14 cellular contexts compared by ENCODE assay signal in genomic region chr19:52722062-52723005, GRCh38. TPM values are rescaled to one million over a fixed set of nuclear protein-coding genes. Genes with fewer than 3 reads are reported as not detected.
DNase-seq lines count a peak whose midpoint lies in the region; TF ChIP-seq lines count a peak whose summit lies in the region.
"Had no signal": no experiment of that assay in that cellular context is flagged by ENCODE, and none has a peak within 500 bp of the region (broad histone marks: within the 10 kb centered on the region; RNA-seq: fewer than 3 reads in every experiment).

No MANE protein-coding gene starts in this region.

- H4K20me1 ChIP-seq in PC-9 (ENCODE audit: insufficient read depth) = no peaks in the 10 kb centered on the region

- TF ChIP-seq CTCF in PC-9 (conservative IDR thresholded peaks at IDR 0.05) (no peak), sigmoid colon (IDR thresholded peaks at IDR 0.05) (no peak)

- intact Hi-C loops in PC-9 (cut with micrococcal nuclease; ENCODE audit: unreplicated experiment) (no loop called here), sigmoid colon (cut with DNase I) (no loop called here)

- H3K79me2 ChIP-seq in PC-9 (ENCODE audit: low read depth) = no peaks in the 10 kb centered on the region

- H3K27me3 ChIP-seq in PC-9 (ENCODE audit: insufficient read depth, low read depth) (no peaks in the 10 kb centered on the region), sigmoid colon (no peaks in the 10 kb centered on the region)

- peaks cover 7% of the 10 kb centered on the region; the same call in 1 of the 2 replicates for H3F3A ChIP-seq in PC-9 (ENCODE audit: insufficient read depth, low read depth)

- no peak overlapping the region for H3K4me3 ChIP-seq in PC-9
- no peak overlapping the region for H3K4me3 ChIP-seq in sigmoid colon

- H3K9me3 ChIP-seq in PC-9 (ENCODE audit: insufficient read depth, low read depth) = peaks cover 13% of the 10 kb centered on the region; the same call in 1 of the 2 replicates
- no peaks in the 10 kb centered on the region for H3K9me3 ChIP-seq in sigmoid colon

- no peak for TF ChIP-seq EP300 in sigmoid colon (IDR thresholded peaks at IDR 0.05)

- DNase-seq in Daoy (ENCODE audit: low read depth) (peak; percentile 88), PC-9 (peak; percentile 76 to 96), dermis blood vessel endothelial cell (peak; percentile 78), non-pigmented ciliary epithelial cell (ENCODE audit: low read depth) (peak; percentile 63), hypothalamus (lab: John Stamatoyannopoulos, UW) (no peak), sigmoid colon (no peak), NOMO-1 treated with DMSO at 0.1 percent for 48 hours (lab: John Stamatoyannopoulos, UW; ENCODE audit: unreplicated experiment) (no peak)
- no peak for DNase-seq in activated naive CD4-positive, alpha-beta T cell treated with anti-CD3 and anti-CD28 coated beads, Interleukin-2, amount 50 U/mL, for 16 hours
- DNase-seq: activated T-cell treated with anti-CD3 and anti-CD28 coated beads, Interleukin-2, amount 50 U/mL, for 4 hours; CD4-positive, alpha-beta memory T cell; Karpas-422; NCI-H2171; Right ventricle myocardium superior; small intestine had no signal

- no peak for TF ChIP-seq POLR2A in sigmoid colon (IDR thresholded peaks at IDR 0.05)

- H3K4me1 ChIP-seq in PC-9 (replicated peaks; ENCODE audit: insufficient read depth) = peaks cover 11% of the 10 kb centered on the region
- peaks cover 0 to 5% (median 0%) of the 10 kb centered on the region in 4 donors for H3K4me1 ChIP-seq in sigmoid colon

- 92 to 93% methylated on average over 7 of the region's 7 CpGs for WGBS in sigmoid colon, 2 donors

- BruUV-seq in PC-9 (replicated peaks; lab: Mats Ljungman, UMichigan) = no TSS peak

- H3K4me2 ChIP-seq in PC-9 = peak overlapping the region; percentile 50

- H3K36me3 ChIP-seq in PC-9 (ENCODE audit: low read depth) (peaks cover 5% of the 10 kb centered on the region), sigmoid colon (peaks cover 7 to 40% (median 17%) of the 10 kb centered on the region in 4 donors)

- no peak overlapping the region for H2AFZ ChIP-seq in PC-9

- POLR2A ChIA-PET in PC-9 (lab: Charles Lee; ENCODE audit: unreplicated experiment) = interaction anchor here (0.6 kb wide), 1 partner anchor 993 kb away, joined by 3 read pairs; no protein-coding TSS in a partner anchor

- peak overlapping the region; percentile 61 for H3K27ac ChIP-seq in PC-9
- H3K27ac ChIP-seq in sigmoid colon = no peak overlapping the region

- no peaks in the 10 kb centered on the region for H3K9me2 ChIP-seq in PC-9 (ENCODE audit: insufficient read depth)

- CTCF ChIA-PET in PC-9 (lab: Charles Lee) = interaction anchor here (0.6 kb wide), 1 partner anchor 860 kb away, joined by 11 read pairs; no protein-coding TSS in a partner anchor

RNA-seq across cellular contexts. Expression of gene ZNF611, which starts 12.5 kb away (rescaled TPM):
- total RNA-seq in Daoy (2014; rRNA removed; shearing (Covaris generic)) = 12.5 and 15.0 TPM in 2 replicates
- total RNA-seq in PC-9 (2021) (25.5 and 26.2 TPM in 2 replicates), dermis blood vessel endothelial cell (11.9 and 15.7 TPM in 2 replicates), sigmoid colon (10 to 100 TPM in 2 of 4 donors, 1 to 10 TPM in 2; 5.4 to 10.8 (median 8.8) TPM)
- 1 to 10 TPM; 2.3 to 7.0 (median 3.0) TPM for polyA plus RNA-seq in sigmoid colon

Comparison
In these comparisons a context has a peak if more than half of its experiments do, and no peak if none do; other contexts are left out.
1. DNase-seq: peak in Daoy (single experiment), PC-9 (2 of 2), dermis blood vessel endothelial cell (single experiment) and non-pigmented ciliary epithelial cell (single experiment); none in hypothalamus (0 of 51), sigmoid colon (single experiment), NOMO-1 treated with DMSO at 0.1 percent for 48 hours (single experiment) and activated naive CD4-positive, alpha-beta T cell treated with anti-CD3 and anti-CD28 coated beads, Interleukin-2, amount 50 U/mL, for 16 hours (single experiment).